In the genomic region with DNA sequence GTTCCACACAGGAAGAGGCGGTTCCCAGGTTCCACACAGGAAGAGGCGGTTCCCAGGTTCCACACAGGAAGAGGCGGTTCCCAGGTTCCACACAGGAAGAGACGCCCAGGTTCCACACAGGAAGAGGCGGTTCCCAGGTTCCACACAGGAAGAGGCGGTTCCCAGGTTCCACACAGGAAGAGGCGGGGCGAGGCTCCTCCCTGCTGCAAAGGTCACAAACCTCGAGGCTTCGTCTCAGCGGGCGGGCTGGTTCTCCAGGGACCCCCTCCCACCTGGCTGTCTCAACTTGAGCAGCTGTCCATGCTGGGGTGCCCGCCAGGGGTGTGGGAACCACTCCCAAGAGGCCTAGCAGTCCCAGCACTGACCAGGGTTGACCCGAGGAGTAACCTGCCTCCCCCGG, we compare ENCODE assay signal across 1 cellular context.
TF ChIP-seq lines count a peak whose summit lies in the region.
"Not testable (repeated sequence)": the region's sequence is repeated elsewhere in the genome, so short reads cannot be mapped to it uniquely, and the experiment has no call there.

No MANE protein-coding gene starts in this region.

TF ChIP-seq in K562, 482 proteins besides CTCF, POLR2A, EP300 and RAD21 (continued from another document):
- peak; percentile 62; the same call in 1 of the 2 replicates for TF ChIP-seq ELF1 (tag; IDR thresholded peaks at IDR 0.05)
- TF ChIP-seq NR2C2, ZBTB40 (CRISPR knock-in tag; IDR thresholded peaks at IDR 0.05): not testable (repeated sequence)
- TF ChIP-seq NR2C2 (tag; IDR thresholded peaks at IDR 0.05) = peak; percentile 23; the same call in 1 of the 2 replicates
- peak; percentile 49; the same call in 1 of the 2 replicates for TF ChIP-seq L3MBTL2 (IDR thresholded peaks at IDR 0.05)
- 0 out of 2 replicates have a peak, but pooled peaks have one; percentile 18 for TF ChIP-seq ESRRA (IDR thresholded peaks at IDR 0.05; ENCODE audit: borderline replicate concordance, low read depth)
- TF ChIP-seq ZBTB40 (IDR thresholded peaks at IDR 0.05) = peak; percentile 55; the same call in 1 of the 2 replicates
